In genomic region chr2:168962636-168963035, GRCh38 we compare ENCODE assay signal across 20 cellular contexts.
"Had no signal": no experiment of that assay in that cellular context is flagged by ENCODE, and none has a peak within 500 bp of the region (broad histone marks: within the 10 kb centered on the region; RNA-seq: fewer than 3 reads in every experiment).

No MANE protein-coding gene starts in this region.

- H3K4me1 ChIP-seq: ascending aorta, lower lobe of right lung, psoas muscle had no signal

- H3K9me3 ChIP-seq: ascending aorta, heart right ventricle, lower lobe of right lung, ovary, psoas muscle, right lobe of liver, spleen, transverse colon had no signal

- DNase-seq: activated CD4-positive, alpha-beta T cell treated with anti-CD3 and anti-CD28 coated beads, Interleukin-2, amount 10 ng/mL, durations not matched to agents 7 days and 5 days; activated CD8-positive, alpha-beta T cell treated with anti-CD3 and anti-CD28 coated beads, Interleukin-2, amount 10 ng/mL, durations not matched to agents 7 days and 5 days; activated naive CD4-positive, alpha-beta T cell treated with anti-CD3 and anti-CD28 coated beads, Interleukin-2, amount 10 ng/mL, durations not matched to agents 7 days and 5 days; activated naive CD8-positive, alpha-beta T cell treated with anti-CD3 and anti-CD28 coated beads, Interleukin-2, amount 50 U/mL, for 24 hours; activated T-cell treated with anti-CD3 and anti-CD28 coated beads, Interleukin-2, amount 50 U/mL, for 24 hours; dorsolateral prefrontal cortex; heart right ventricle; immature natural killer cell; left colon; lower lobe of right lung; naive thymus-derived CD8-positive, alpha-beta T cell; ovary; psoas muscle; right lobe of liver; spleen; stimulated activated CD4-positive, alpha-beta T cell treated with anti-CD3 and anti-CD28 coated beads, Interleukin-4, amount 100 ng/mL, for 4 hours; T1000; transverse colon had no signal

- H3K27me3 ChIP-seq: ascending aorta, cardiac muscle cell, dorsolateral prefrontal cortex, heart right ventricle, ovary, right lobe of liver, spleen, transverse colon had no signal

- H3K4me3 ChIP-seq: ascending aorta, cardiac muscle cell, dorsolateral prefrontal cortex, heart right ventricle, lower lobe of right lung, ovary, psoas muscle, right lobe of liver, spleen, transverse colon had no signal

- H3K36me3 ChIP-seq: ascending aorta, cardiac muscle cell, heart right ventricle, lower lobe of right lung, ovary, spleen, transverse colon had no signal

- H3K27ac ChIP-seq: ascending aorta, cardiac muscle cell, heart right ventricle, lower lobe of right lung, ovary, psoas muscle, spleen, transverse colon had no signal
